In the genomic region with DNA sequence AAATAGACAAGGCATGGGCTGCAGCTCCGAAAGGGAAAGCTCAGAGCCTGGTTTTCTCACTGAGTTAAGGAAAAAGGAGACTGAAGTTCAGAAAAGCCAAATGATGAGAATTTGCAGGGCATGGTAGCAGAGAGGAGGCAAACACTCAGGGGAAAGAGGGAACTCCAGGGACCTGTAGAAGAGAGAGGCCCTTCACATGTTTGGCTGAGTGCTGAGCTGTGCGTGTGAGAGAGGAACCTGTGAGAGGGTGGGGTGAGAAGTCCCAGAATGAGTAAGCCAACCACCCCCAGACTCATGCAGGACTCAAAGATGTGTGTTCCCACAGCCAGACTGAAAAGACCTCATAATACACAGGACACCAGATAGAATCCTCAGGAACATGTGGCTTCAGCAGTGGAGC, we compare ENCODE assay signal across 20 cellular contexts. TPM values are rescaled to one million over a fixed set of nuclear protein-coding genes. Genes with fewer than 3 reads are reported as not detected.
A peak's percentile ranks its signal among the peaks of the same experiment; 100 is the strongest.
DNase-seq lines count a peak whose midpoint lies in the region; ATAC-seq, FAIRE-seq and TF ChIP-seq lines count a peak whose summit lies in the region.
"Had no signal": no experiment of that assay in that cellular context is flagged by ENCODE, and none has a peak within 500 bp of the region (broad histone marks: within the 10 kb centered on the region; RNA-seq: fewer than 3 reads in every experiment).

No MANE protein-coding gene starts in this region.

- no TSS peak for BruUV-seq in OCI-LY7 (replicated peaks; lab: Mats Ljungman, UMichigan)

- no peak overlapping the region for H3K4me3 Mint-ChIP-seq in CD14-positive monocyte
- no peak overlapping the region for H3K4me3 Mint-ChIP-seq in T-helper 2 cell treated with Interferon-gamma antibody and Interleukin-4, amounts not matched to agents 5 μg/mL and 100 μg/mL, for 36 hours
- H3K4me3 Mint-ChIP-seq: immature natural killer cell; naive thymus-derived CD8-positive, alpha-beta T cell had no signal

- POLR2A ChIA-PET in OCI-LY7 (lab: Charles Lee) = no interaction called here

- TF ChIP-seq CTCF in CD14-positive monocyte (IDR thresholded peaks at IDR 0.05) (no peak), OCI-LY7 (conservative IDR thresholded peaks at IDR 0.05; ENCODE audit: low read length) (no peak)

- ATAC-seq in GM21360 (IDR thresholded peaks at IDR 0.05; ENCODE audit: unreplicated experiment) = peak; percentile 42
- ATAC-seq: body of pancreas; naive thymus-derived CD8-positive, alpha-beta T cell had no signal

- FAIRE-seq in urothelium cell line (lab: Jason Lieb, UNC) = no peak

- intact Hi-C loops in CD14-positive monocyte (cut with micrococcal nuclease) (loop anchor here (5.0 to 10.0 kb wide), 2 partner anchors 39 to 46 kb away; a partner anchor contains a TSS), OCI-LY7 (cut with micrococcal nuclease; ENCODE audit: unreplicated experiment) (no loop called here)

- H3K36me3 Mint-ChIP-seq in CD14-positive monocyte = no peaks in the 10 kb centered on the region
- H3K36me3 Mint-ChIP-seq in T-helper 2 cell treated with Interferon-gamma antibody and Interleukin-4, amounts not matched to agents 5 μg/mL and 100 μg/mL, for 36 hours (ENCODE audit: low read depth) = peaks cover 4% of the 10 kb centered on the region
- H3K36me3 Mint-ChIP-seq: immature natural killer cell; naive thymus-derived CD8-positive, alpha-beta T cell had no signal

- no peak overlapping the region for H3K4me3 ChIP-seq in OCI-LY7 (ENCODE audit: low read depth, low read length, poor library complexity, severe bottlenecking)
- H3K4me3 ChIP-seq: body of pancreas, lung, SJSA1, smooth muscle cell had no signal

- H3K4me1 ChIP-seq in OCI-LY7 (ENCODE audit: insufficient read depth, low read length, poor library complexity, severe bottlenecking) = no peaks in the 10 kb centered on the region

- H3K79me2 ChIP-seq in OCI-LY7 (ENCODE audit: insufficient read depth, low read depth, low read length) = no peaks in the 10 kb centered on the region

- H3K27me3 Mint-ChIP-seq in CD14-positive monocyte (ENCODE audit: low read depth in 3 of 3) = peaks cover 0 to 3% (median 0%) of the 10 kb centered on the region in 3 donors
- no peaks in the 10 kb centered on the region for H3K27me3 Mint-ChIP-seq in T-helper 2 cell treated with Interferon-gamma antibody and Interleukin-4, amounts not matched to agents 5 μg/mL and 100 μg/mL, for 36 hours (ENCODE audit: low read depth)

- peaks cover 0 to 8% (median 5%) of the 10 kb centered on the region in 7 donors for H3K9me3 Mint-ChIP-seq in CD14-positive monocyte
- peaks cover 20% of the 10 kb centered on the region for H3K9me3 Mint-ChIP-seq in T-helper 2 cell treated with Interferon-gamma antibody and Interleukin-4, amounts not matched to agents 5 μg/mL and 100 μg/mL, for 36 hours
- H3K9me3 Mint-ChIP-seq: immature natural killer cell; naive thymus-derived CD8-positive, alpha-beta T cell had no signal

- H3K9me2 ChIP-seq in OCI-LY7 (ENCODE audit: insufficient read depth, low read length) = no peaks in the 10 kb centered on the region

- CTCF ChIA-PET in OCI-LY7 (lab: Charles Lee; ENCODE audit: unreplicated experiment) = no interaction called here

- no peaks in the 10 kb centered on the region for H3K9me3 ChIP-seq in OCI-LY7 (ENCODE audit: low read length)
- H3K9me3 ChIP-seq: body of pancreas, SJSA1 had no signal

- H3K4me1 Mint-ChIP-seq in CD14-positive monocyte = peaks cover 30% of the 10 kb centered on the region
- H3K4me1 Mint-ChIP-seq in T-helper 2 cell treated with Interferon-gamma antibody and Interleukin-4, amounts not matched to agents 5 μg/mL and 100 μg/mL, for 36 hours (ENCODE audit: low read depth) = peaks cover 17% of the 10 kb centered on the region

- H3K27ac Mint-ChIP-seq in CD14-positive monocyte = peak overlapping the region in 5 of 7 donors; percentile 23 to 78 (median 44)
- no peak overlapping the region for H3K27ac Mint-ChIP-seq in T-helper 2 cell treated with Interferon-gamma antibody and Interleukin-4, amounts not matched to agents 5 μg/mL and 100 μg/mL, for 36 hours

- H3K27ac ChIP-seq in OCI-LY7 (ENCODE audit: low read depth, low read length, poor library complexity, severe bottlenecking) = no peak overlapping the region
- H3K27ac ChIP-seq: body of pancreas, SJSA1 had no signal

- DNase-seq in CD14-positive monocyte (ENCODE audit: low spot score) (no peak), ELR (ENCODE audit: low read depth) (peak; percentile 25), urothelium cell line (ENCODE audit: low spot score) (no peak), OCI-LY7 (ENCODE audit: low spot score) (no peak), GM03348 (ENCODE audit: low spot score) (no peak)
- DNase-seq in T-helper 2 cell treated with Interferon-gamma antibody and Interleukin-4, amounts not matched to agents 5 μg/mL and 100 μg/mL, for 36 hours (ENCODE audit: low spot score) = peak; percentile 15
- DNase-seq: activated CD4-positive, alpha-beta T cell treated with anti-CD3 and anti-CD28 coated beads for 4 hours; activated effector memory CD4-positive, alpha-beta T cell treated with Interleukin-2 at 50 U/mL for 16 hours; glutamatergic neuron; immature natural killer cell; naive thymus-derived CD8-positive, alpha-beta T cell; NCI-H1417 treated with DMSO at 0.1 percent for 48 hours; NCI-H446; posterior cingulate gyrus; substantia nigra had no signal

- H4K20me1 ChIP-seq in OCI-LY7 (ENCODE audit: insufficient read depth, low read length) = no peaks in the 10 kb centered on the region

- no peaks in the 10 kb centered on the region for H3K36me3 ChIP-seq in OCI-LY7 (ENCODE audit: insufficient read depth, low read length)

- H2AFZ ChIP-seq in OCI-LY7 (ENCODE audit: low read length) = no peak overlapping the region

- H3K4me2 ChIP-seq in OCI-LY7 (ENCODE audit: low read length) = no peak overlapping the region
- H3K4me2 ChIP-seq: smooth muscle cell had no signal

RNA-seq across cellular contexts. Expression of a gene that starts 2.8 kb away (rescaled TPM):
- 10 to 100 TPM; 51.4 to 70.2 TPM for polyA plus RNA-seq in CD14-positive monocyte
- total RNA-seq in OCI-LY7 (2014; rRNA removed; shearing (Covaris generic)) = not detected in 2 replicates
- 0.57 TPM in 1 of 2 replicates, not detected in the other for total RNA-seq in OCI-LY7 (2022)

RNA-seq across cellular contexts. Expression of a gene that starts 38.5 kb away (rescaled TPM):
- polyA plus RNA-seq in CD14-positive monocyte = 1 to 10 TPM; 2.9 to 4.1 TPM
- 6.7 and 6.9 TPM in 2 replicates for total RNA-seq in OCI-LY7 (2014; rRNA removed; shearing (Covaris generic))
- total RNA-seq in OCI-LY7 (2022) = 6.1 and 10.2 TPM in 2 replicates

Comparison
In these comparisons a context has a peak if more than half of its experiments do, and no peak if none do; other contexts are left out.
1. DNase-seq: peak in ELR (single experiment) and T-helper 2 cell treated with Interferon-gamma antibody and Interleukin-4, amounts not matched to agents 5 μg/mL and 100 μg/mL, for 36 hours (single experiment); none in CD14-positive monocyte (single experiment), urothelium cell line (single experiment), OCI-LY7 (single experiment) and GM03348 (single experiment).